Comparison of ENCODE assay signal across 11 cellular contexts in the genomic region with DNA sequence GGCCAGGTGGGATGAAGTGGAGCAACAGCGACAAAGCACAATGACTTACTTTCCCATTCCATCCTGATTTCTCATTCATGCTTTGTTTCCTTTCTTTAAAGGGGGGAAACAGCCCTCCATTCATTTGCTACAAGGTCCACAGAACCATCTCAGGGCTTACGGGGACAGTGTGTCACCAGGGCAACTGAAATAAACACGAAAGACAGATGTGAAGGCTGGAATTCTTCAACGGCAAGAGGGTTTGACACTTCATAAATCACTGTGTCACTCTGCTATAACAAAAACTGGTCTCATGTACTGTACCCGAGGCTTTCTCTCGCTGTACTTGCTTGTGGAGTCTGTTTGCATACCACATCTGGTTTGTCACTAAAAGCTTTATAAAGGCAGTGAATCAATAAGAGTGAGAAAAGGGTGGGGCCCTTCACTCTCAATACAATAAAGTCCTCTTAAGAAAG.
DNase-seq lines count a peak whose midpoint lies in the region; ATAC-seq and TF ChIP-seq lines count a peak whose summit lies in the region.
"Had no signal": no experiment of that assay in that cellular context is flagged by ENCODE, and none has a peak within 500 bp of the region (broad histone marks: within the 10 kb centered on the region; RNA-seq: fewer than 3 reads in every experiment).

No MANE protein-coding gene starts in this region.

- H3K27me3 Mint-ChIP-seq in type B pancreatic cell = no peaks in the 10 kb centered on the region
- H3K27me3 Mint-ChIP-seq in naive thymus-derived CD8-positive, alpha-beta T cell = peaks cover 0 to 7% (median 2%) of the 10 kb centered on the region in 5 donors

- H3K9ac ChIP-seq in PC-3 (ENCODE audit: low read length) = peak overlapping the region; percentile 22; the same call in 1 of the 2 replicates
- H3K9ac ChIP-seq: BLaER1 treated with 17β-estradiol and CSF1 and Interleukin-3, amounts not matched to agents 10 nM and 100 nM had no signal

- peaks cover 15% of the 10 kb centered on the region for H3K36me3 Mint-ChIP-seq in type B pancreatic cell
- H3K36me3 Mint-ChIP-seq in naive thymus-derived CD8-positive, alpha-beta T cell = no peaks in the 10 kb centered on the region

- no TSS peak for BruUV-seq in PC-3 (replicated peaks; lab: Mats Ljungman, UMichigan)

- no peaks in the 10 kb centered on the region for H3K9me3 Mint-ChIP-seq in type B pancreatic cell
- no peaks in the 10 kb centered on the region for H3K9me3 Mint-ChIP-seq in naive thymus-derived CD8-positive, alpha-beta T cell

- DNase-seq in left ventricle myocardium superior (no peak), right atrium auricular region (ENCODE audit: low spot score) (no peak), PC-3 (peak; percentile 64), fibroblast of mammary gland (ENCODE audit: low read depth) (peak; percentile 21), type B pancreatic cell (ENCODE audit: extremely low spot score, unreplicated experiment) (no peak), vagina (ENCODE audit: extremely low spot score in 2 of 2) (no peak)
- DNase-seq in naive thymus-derived CD8-positive, alpha-beta T cell = no peak
- DNase-seq: activated gamma-delta T cell treated with Interleukin-2 at 50 U/mL for 16 hours; stimulated activated CD8-positive, alpha-beta memory T cell treated with anti-CD3 and anti-CD28 coated beads, Interleukin-4, amount 100 ng/mL, for 48 hours had no signal

- no peaks in the 10 kb centered on the region for H3F3A ChIP-seq in PC-3 (ENCODE audit: low read length, unreplicated experiment)

- H3K27ac ChIP-seq in right atrium auricular region = peak overlapping the region in 1 of 2 donors; percentile 12
- peak overlapping the region; percentile 61 for H3K27ac ChIP-seq in PC-3 (ENCODE audit: low read length)
- H3K27ac ChIP-seq in vagina = no peak overlapping the region
- H3K27ac ChIP-seq: BLaER1 treated with 17β-estradiol and CSF1 and Interleukin-3, amounts not matched to agents 10 nM and 100 nM had no signal

- H3K79me2 ChIP-seq in PC-3 (ENCODE audit: low read length) = peaks cover 23% of the 10 kb centered on the region

- H4K20me1 ChIP-seq in PC-3 (ENCODE audit: low read length) = no peaks in the 10 kb centered on the region
- H4K20me1 ChIP-seq: BLaER1 treated with 17β-estradiol and CSF1 and Interleukin-3, amounts not matched to agents 10 nM and 100 nM had no signal

- intact Hi-C loops in left ventricle myocardium superior (cut with micrococcal nuclease) (no loop called here), PC-3 (cut with micrococcal nuclease) (loop anchor here (5.0 kb wide), 3 partner anchors 43 to 152 kb away; partner anchors contain the start of gene EFNA5), vagina (cut with DNase I) (no loop called here)

- peak overlapping the region; percentile 86 for H3K27ac Mint-ChIP-seq in type B pancreatic cell
- peak overlapping the region in 1 of 10 donors; percentile 36 for H3K27ac Mint-ChIP-seq in naive thymus-derived CD8-positive, alpha-beta T cell

- TF ChIP-seq CTCF in right atrium auricular region (IDR thresholded peaks at IDR 0.05) = no peak
- no peak for TF ChIP-seq CTCF in PC-3 (conservative IDR thresholded peaks at IDR 0.05; ENCODE audit: low read depth, low read length)
- TF ChIP-seq CTCF in fibroblast of mammary gland (conservative IDR thresholded peaks at IDR 0.05; ENCODE audit: control insufficient read depth, insufficient read depth, low read depth, low read length) = no peak
- no peak for TF ChIP-seq CTCF in type B pancreatic cell (conservative IDR thresholded peaks at IDR 0.05)
- TF ChIP-seq CTCF in vagina (IDR thresholded peaks at IDR 0.05) = no peak

- H3K9me3 ChIP-seq in right atrium auricular region (no peaks in the 10 kb centered on the region), PC-3 (ENCODE audit: low read length) (no peaks in the 10 kb centered on the region), vagina (no peaks in the 10 kb centered on the region)
- H3K9me3 ChIP-seq: BLaER1 treated with 17β-estradiol and CSF1 and Interleukin-3, amounts not matched to agents 10 nM and 100 nM had no signal

- peak overlapping the region; percentile 74 for H3K4me3 Mint-ChIP-seq in type B pancreatic cell
- no peak overlapping the region for H3K4me3 Mint-ChIP-seq in naive thymus-derived CD8-positive, alpha-beta T cell

- peak overlapping the region; percentile 67 for H3K4me2 ChIP-seq in PC-3 (ENCODE audit: low read length)
- H3K4me2 ChIP-seq: BLaER1 treated with 17β-estradiol and CSF1 and Interleukin-3, amounts not matched to agents 10 nM and 100 nM had no signal

- no peaks in the 10 kb centered on the region for H3K36me3 ChIP-seq in right atrium auricular region
- H3K36me3 ChIP-seq in PC-3 (ENCODE audit: low read depth, low read length) = no peaks in the 10 kb centered on the region
- H3K36me3 ChIP-seq in vagina = no peaks in the 10 kb centered on the region
- H3K36me3 ChIP-seq: BLaER1 treated with 17β-estradiol and CSF1 and Interleukin-3, amounts not matched to agents 10 nM and 100 nM had no signal

- peaks cover 34% of the 10 kb centered on the region for H3K4me1 Mint-ChIP-seq in type B pancreatic cell (ENCODE audit: unreplicated experiment)
- peaks cover 0 to 7% (median 0%) of the 10 kb centered on the region in 4 donors for H3K4me1 Mint-ChIP-seq in naive thymus-derived CD8-positive, alpha-beta T cell

- H3K4me3 ChIP-seq in right atrium auricular region (no peak overlapping the region), PC-3 (ENCODE audit: low read length) (peak overlapping the region; percentile 49), fibroblast of mammary gland (ENCODE audit: control insufficient read depth, low read depth, low read length) (no peak overlapping the region), vagina (no peak overlapping the region)
- H3K4me3 ChIP-seq: BLaER1 treated with 17β-estradiol and CSF1 and Interleukin-3, amounts not matched to agents 10 nM and 100 nM had no signal

- CTCF ChIA-PET in PC-3 (lab: Charles Lee) = no interaction called here

- TF ChIP-seq POLR2A in vagina (IDR thresholded peaks at IDR 0.05) = no peak

- H2AFZ ChIP-seq in PC-3 (ENCODE audit: low read length) = 0 out of 2 replicates have a peak overlapping the region, but pooled peaks have one; percentile 18

- H3K9me2 ChIP-seq in PC-3 (replicated peaks; ENCODE audit: low read length) = no peaks in the 10 kb centered on the region

- POLR2A ChIA-PET in PC-3 (lab: Charles Lee; ENCODE audit: unreplicated experiment) = interaction anchor here (0.6 kb wide), 1 partner anchor 120 kb away, joined by 4 read pairs; no protein-coding TSS in a partner anchor
- POLR2A ChIA-PET in naive thymus-derived CD8-positive, alpha-beta T cell (lab: Charles Lee) = no interaction called here

- no peaks in the 10 kb centered on the region for H3K27me3 ChIP-seq in right atrium auricular region
- no peaks in the 10 kb centered on the region for H3K27me3 ChIP-seq in PC-3 (ENCODE audit: low read length)
- no peaks in the 10 kb centered on the region for H3K27me3 ChIP-seq in vagina
- H3K27me3 ChIP-seq: BLaER1 treated with 17β-estradiol and CSF1 and Interleukin-3, amounts not matched to agents 10 nM and 100 nM had no signal

- peak; percentile 17 for ATAC-seq in left ventricle myocardium superior
- peak; percentile 66 for ATAC-seq in PC-3
- ATAC-seq in naive thymus-derived CD8-positive, alpha-beta T cell = no peak
- no peak for ATAC-seq in HG03139 (IDR thresholded peaks at IDR 0.05; ENCODE audit: unreplicated experiment)

- peaks cover 0 to 17% of the 10 kb centered on the region in 2 donors for H3K4me1 ChIP-seq in right atrium auricular region
- peaks cover 52% of the 10 kb centered on the region for H3K4me1 ChIP-seq in PC-3 (ENCODE audit: insufficient read depth, low read length)
- peaks cover 14% of the 10 kb centered on the region for H3K4me1 ChIP-seq in vagina

Comparison
In these comparisons a context has a peak if more than half of its experiments do, and no peak if none do; other contexts are left out.
1. ATAC-seq: peak in left ventricle myocardium superior (single experiment) and PC-3 (single experiment); none in naive thymus-derived CD8-positive, alpha-beta T cell (0 of 2) and HG03139 (single experiment).
2. DNase-seq: peak in PC-3 (single experiment) and fibroblast of mammary gland (single experiment); none in left ventricle myocardium superior (single experiment), right atrium auricular region (single experiment), type B pancreatic cell (single experiment), naive thymus-derived CD8-positive, alpha-beta T cell (0 of 10) and vagina (0 of 2).